ENCODE assay signal across 8 cellular contexts in the genomic region with DNA sequence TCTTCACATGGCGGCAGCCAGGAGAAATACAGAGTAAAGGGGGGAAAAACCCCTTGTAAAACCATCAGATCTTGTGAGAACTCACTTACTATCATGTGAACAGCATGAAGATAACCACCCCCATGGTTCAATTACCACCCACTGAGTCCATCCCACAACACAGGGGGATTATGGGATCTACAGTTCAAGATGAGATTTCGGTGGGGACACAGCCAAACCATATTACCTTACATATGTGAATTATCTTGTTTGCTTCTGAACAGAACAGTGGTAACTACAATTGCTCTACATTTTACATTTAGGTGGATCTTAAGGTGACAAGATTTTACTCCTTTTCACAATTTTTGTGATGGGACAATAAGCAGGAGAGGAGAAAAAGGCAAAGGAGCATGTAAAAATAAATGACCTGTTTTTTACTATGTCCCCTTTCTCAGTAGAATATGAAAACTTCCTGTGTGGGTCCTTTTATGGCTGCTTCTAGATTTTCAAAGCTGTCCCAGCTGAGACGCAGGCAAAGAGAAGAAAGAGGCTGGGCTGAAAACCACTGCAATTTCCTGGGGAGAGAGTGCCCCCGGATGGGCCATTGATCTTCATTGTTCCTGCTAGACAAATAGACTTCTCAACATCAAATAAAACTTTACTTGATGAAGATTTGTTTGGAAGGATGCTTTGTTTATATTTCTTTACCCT. TPM values are rescaled to one million over a fixed set of nuclear protein-coding genes. Genes with fewer than 3 reads are reported as not detected.
A peak's percentile ranks its signal among the peaks of the same experiment; 100 is the strongest.
DNase-seq lines count a peak whose midpoint lies in the region; ATAC-seq and TF ChIP-seq lines count a peak whose summit lies in the region.

No MANE protein-coding gene starts in this region.

- H3K4me1 Mint-ChIP-seq in T-helper 2 cell treated with Interferon-gamma antibody and Interleukin-4, amounts not matched to agents 5 μg/mL and 100 μg/mL, for 36 hours (ENCODE audit: low read depth), result peaks cover 14% of the 10 kb centered on the region
- H3K4me1 Mint-ChIP-seq in activated CD8-positive, alpha-beta T cell treated with anti-CD3 and anti-CD28 coated beads for 36 hours (ENCODE audit: low read depth), result peaks cover 16% of the 10 kb centered on the region

- POLR2A ChIA-PET in activated CD8-positive, alpha-beta T cell treated with anti-CD3 and anti-CD28 coated beads for 36 hours (lab: Charles Lee), result no interaction called here

- H3K4me3 Mint-ChIP-seq in T-helper 2 cell treated with Interferon-gamma antibody and Interleukin-4, amounts not matched to agents 5 μg/mL and 100 μg/mL, for 36 hours, result no peak overlapping the region
- H3K4me3 Mint-ChIP-seq in activated CD8-positive, alpha-beta T cell treated with anti-CD3 and anti-CD28 coated beads for 36 hours, result no peak overlapping the region

- peak; percentile 64 for ATAC-seq in activated CD8-positive, alpha-beta T cell treated with anti-CD3 and anti-CD28 coated beads for 36 hours
- no peak for ATAC-seq in stimulated activated naive CD8-positive, alpha-beta T cell treated with anti-CD3 and anti-CD28 coated beads, Interleukin-15, Interleukin-2, amounts not matched to agents 100 U/mL and 50 U/mL, for 24 hours
- ATAC-seq in HG03469 (IDR thresholded peaks at IDR 0.05; ENCODE audit: unreplicated experiment) (no peak), HG02588 (IDR thresholded peaks at IDR 0.05; ENCODE audit: unreplicated experiment) (no peak)

- H3K27ac Mint-ChIP-seq in T-helper 2 cell treated with Interferon-gamma antibody and Interleukin-4, amounts not matched to agents 5 μg/mL and 100 μg/mL, for 36 hours, result no peak overlapping the region
- H3K27ac Mint-ChIP-seq in activated CD8-positive, alpha-beta T cell treated with anti-CD3 and anti-CD28 coated beads for 36 hours, result peak overlapping the region; percentile 73

- peaks cover 7% of the 10 kb centered on the region for H3K9me3 Mint-ChIP-seq in T-helper 2 cell treated with Interferon-gamma antibody and Interleukin-4, amounts not matched to agents 5 μg/mL and 100 μg/mL, for 36 hours
- H3K9me3 Mint-ChIP-seq in activated CD8-positive, alpha-beta T cell treated with anti-CD3 and anti-CD28 coated beads for 36 hours, result peaks cover 24% of the 10 kb centered on the region

- peak in 3 of 5 experiments; percentile 28 to 66 (median 46) for DNase-seq in T-helper 2 cell
- DNase-seq in T-helper 2 cell treated with Interferon-gamma antibody and Interleukin-4, amounts not matched to agents 5 μg/mL and 100 μg/mL, for 36 hours (ENCODE audit: low spot score), result no peak
- DNase-seq in activated CD8-positive, alpha-beta T cell treated with anti-CD3 and anti-CD28 coated beads for 36 hours, result peak; percentile 58
- DNase-seq in globus pallidus (ENCODE audit: low spot score), result peak; percentile 26
- peak; percentile 17 for DNase-seq in stimulated activated naive CD8-positive, alpha-beta T cell treated with anti-CD3 and anti-CD28 coated beads, Interleukin-15, Interleukin-2, amounts not matched to agents 100 U/mL and 50 U/mL, for 24 hours
- no peak for DNase-seq in GOT3 (lab: John Stamatoyannopoulos, UW)

- intact Hi-C loops in activated CD8-positive, alpha-beta T cell treated with anti-CD3 and anti-CD28 coated beads for 36 hours (cut with micrococcal nuclease), result loop anchor here (5.0 kb wide), 1 partner anchor 178 kb away; no protein-coding TSS in a partner anchor

- H3K36me3 Mint-ChIP-seq in T-helper 2 cell treated with Interferon-gamma antibody and Interleukin-4, amounts not matched to agents 5 μg/mL and 100 μg/mL, for 36 hours (ENCODE audit: low read depth), result no peaks in the 10 kb centered on the region
- H3K36me3 Mint-ChIP-seq in activated CD8-positive, alpha-beta T cell treated with anti-CD3 and anti-CD28 coated beads for 36 hours (ENCODE audit: low read depth), result peaks cover 10% of the 10 kb centered on the region

- TF ChIP-seq CTCF in activated CD8-positive, alpha-beta T cell treated with anti-CD3 and anti-CD28 coated beads for 36 hours (IDR thresholded peaks at IDR 0.05), result no peak

- CTCF ChIA-PET in activated CD8-positive, alpha-beta T cell treated with anti-CD3 and anti-CD28 coated beads for 36 hours (lab: Charles Lee), result interaction anchor here (1.5 kb wide), 1 partner anchor 178 kb away, joined by 5 read pairs; no protein-coding TSS in a partner anchor

- H3K27me3 Mint-ChIP-seq in T-helper 2 cell treated with Interferon-gamma antibody and Interleukin-4, amounts not matched to agents 5 μg/mL and 100 μg/mL, for 36 hours (ENCODE audit: low read depth), result peaks cover 8% of the 10 kb centered on the region
- H3K27me3 Mint-ChIP-seq in activated CD8-positive, alpha-beta T cell treated with anti-CD3 and anti-CD28 coated beads for 36 hours, result no peaks in the 10 kb centered on the region

RNA-seq across cellular contexts. Expression of gene PGM2, which starts 45.9 kb away (rescaled TPM):
- total RNA-seq in activated CD8-positive, alpha-beta T cell treated with anti-CD3 and anti-CD28 coated beads for 36 hours, result 10 to 100 TPM; 63.0 to 67.6 TPM

Comparison
In these comparisons a context has a peak if more than half of its experiments do, and no peak if none do; other contexts are left out.
1. DNase-seq: peak in T-helper 2 cell (3 of 5), activated CD8-positive, alpha-beta T cell treated with anti-CD3 and anti-CD28 coated beads for 36 hours (single experiment), globus pallidus (single experiment) and stimulated activated naive CD8-positive, alpha-beta T cell treated with anti-CD3 and anti-CD28 coated beads, Interleukin-15, Interleukin-2, amounts not matched to agents 100 U/mL and 50 U/mL, for 24 hours (single experiment); none in T-helper 2 cell treated with Interferon-gamma antibody and Interleukin-4, amounts not matched to agents 5 μg/mL and 100 μg/mL, for 36 hours (single experiment) and GOT3 (single experiment).